Comparison of ENCODE assay signal across 8 cellular contexts in genomic region chr19:57280165-57280912, GRCh38. TPM values are rescaled to one million over a fixed set of nuclear protein-coding genes. Genes with fewer than 3 reads are reported as not detected.
DNase-seq lines count a peak whose midpoint lies in the region; ATAC-seq, FAIRE-seq and TF ChIP-seq lines count a peak whose summit lies in the region.

Gene ZNF460, plus strand, starts transcription at chr19:57280485. Its CDS starts 322 bp downstream, at chr19:57280807.

- H3K23me2 ChIP-seq in H1 (ENCODE audit: low read depth, low read length), result peaks cover 6% of the 10 kb centered on the region

- no peaks in the 10 kb centered on the region for H3K9me3 Mint-ChIP-seq in memory B cell

- H3K9me3 ChIP-seq in H1 (ENCODE audit: insufficient read depth in 2 of 2, low read depth in 1 of 2, low read length in 1 of 2), result no peaks in the 10 kb centered on the region

- peak within 1 kb of the TSS; percentile 83 for H3K56ac ChIP-seq in H1 (replicated peaks; ENCODE audit: insufficient read length, low read depth, low read length)

- H3K4me1 ChIP-seq in H1 (replicated peaks in 1 of 4; ENCODE audit: control insufficient read depth in 3 of 4, insufficient read depth in 4 of 4, low read length in 3 of 4), result peaks cover 0 to 6% (median 2%) of the 10 kb centered on the region in 4 experiments; a peak in 4 of 7 replicates

- H4K20me1 ChIP-seq in H1 (replicated peaks in 1 of 2; ENCODE audit: control insufficient read depth in 1 of 2, insufficient read depth in 2 of 2, low read length in 2 of 2), result peaks cover 1 to 2% of the 10 kb centered on the region in 2 experiments

- H3K4me3 Mint-ChIP-seq in memory B cell, result no peak within 1 kb of the TSS

- peak; percentile 39 to 93 for TF ChIP-seq POLR2A in H1 (IDR thresholded peaks at IDR 0.05; ENCODE audit: control extremely low read depth in 1 of 2, low read depth in 2 of 2, low read length in 2 of 2)

- H3K27ac Mint-ChIP-seq in memory B cell, result no peak within 1 kb of the TSS

- H2BK20ac ChIP-seq in H1 (ENCODE audit: low read length), result no peak within 1 kb of the TSS

- H2AFZ ChIP-seq in H1 (ENCODE audit: low read length), result peak within 1 kb of the TSS; percentile 74; the same call in 1 of the 2 replicates

- H3K27me3 ChIP-seq in H1 (replicated peaks in 1 of 4; ENCODE audit: control insufficient read depth in 3 of 4, extremely low read depth in 1 of 4, insufficient read depth in 3 of 4, low read length in 3 of 4), result no peaks in the 10 kb centered on the region

- H3K9ac ChIP-seq in H1 (replicated peaks in 1 of 4; ENCODE audit: extremely low read depth in 1 of 4, low read depth in 3 of 4, low read length in 3 of 4), result peak within 1 kb of the TSS; percentile 90 to 98 (median 96)

- H3K23ac ChIP-seq in H1 (ENCODE audit: insufficient read length), result no peak within 1 kb of the TSS

- TF ChIP-seq CTCF in GM20000 (IDR thresholded peaks at IDR 0.05; ENCODE audit: extremely low read depth, missing control alignments) (no peak), H1 (IDR thresholded peaks at IDR 0.05; ENCODE audit: control extremely low read depth in 1 of 3, insufficient read depth in 1 of 3, low read depth in 1 of 3, low read length in 3 of 3) (no peak)

- no peak for TF ChIP-seq EP300 in H1 (IDR thresholded peaks at IDR 0.05; ENCODE audit: borderline replicate concordance in 1 of 2, low read depth in 2 of 2, low read length in 2 of 2)

- ATAC-seq in memory B cell (ENCODE audit: low read depth), result peak; percentile 82

- H3K36me3 Mint-ChIP-seq in memory B cell, result peaks cover 13% of the 10 kb centered on the region

- H3K18ac ChIP-seq in H1 (ENCODE audit: extremely low read depth, low read length), result peak within 1 kb of the TSS; percentile 93

- peak within 1 kb of the TSS; percentile 98 for H4K91ac ChIP-seq in H1 (replicated peaks; ENCODE audit: insufficient read length, low read length)

- peak within 1 kb of the TSS; percentile 81 for H2BK12ac ChIP-seq in H1 (ENCODE audit: low read depth, low read length)

- H3K4ac ChIP-seq in H1 (replicated peaks; ENCODE audit: insufficient read length, low read depth, low read length), result peak within 1 kb of the TSS; percentile 89

- H3K4me3 ChIP-seq in H1 (ENCODE audit: extremely low read depth in 1 of 4, insufficient read depth in 2 of 4, low read depth in 3 of 4, low read length in 4 of 4), result peak within 1 kb of the TSS; percentile 85 to 97 (median 87)

- peaks cover under 1 to 15% (median 9%) of the 10 kb centered on the region in 4 experiments; a peak in 7 of 8 replicates for H3K36me3 ChIP-seq in H1 (ENCODE audit: control insufficient read depth in 2 of 4, insufficient read depth in 4 of 4, low read length in 3 of 4)

- 1% methylated on average over 69 of the region's 69 CpGs; no CpG with 5 or more reads in 1 of the 2 experiments for WGBS in H1 (ENCODE audit: extremely low coverage in 1 of 2, insufficient coverage in 1 of 2, insufficient read length in 1 of 2, insufficient replicate concordance in 2 of 2, low coverage in 1 of 2, low lambda C conversion rate in 2 of 2, missing lambda C conversion rate in 1 of 2), 2 experiments

- no peaks in the 10 kb centered on the region for H3K27me3 Mint-ChIP-seq in memory B cell

- peak within 1 kb of the TSS; percentile 78 for H2AK5ac ChIP-seq in H1 (ENCODE audit: low read depth, low read length)

- peak within 1 kb of the TSS; percentile 99 for H4K8ac ChIP-seq in H1 (ENCODE audit: extremely low read depth, insufficient read depth, low read length)

- peaks cover 28% of the 10 kb centered on the region for H3K4me1 Mint-ChIP-seq in memory B cell

- H2BK5ac ChIP-seq in H1 (ENCODE audit: low read depth, low read length), result peak within 1 kb of the TSS; percentile 97

- peak within 1 kb of the TSS; percentile 66 for H2BK120ac ChIP-seq in H1 (replicated peaks; ENCODE audit: low read depth, low read length)

- FAIRE-seq in H1 (lab: Jason Lieb, UNC), result no peak

- CTCF ChIA-PET in H1 (lab: Charles Lee; ENCODE audit: partially characterized antibody), result no interaction called here

- H4K5ac ChIP-seq in H1 (ENCODE audit: insufficient read length, low read depth, low read length), result peak within 1 kb of the TSS; percentile 92

- DNase-seq in COLO668 (lab: John Stamatoyannopoulos, UW; ENCODE audit: unreplicated experiment) (peak; percentile 96), GM20000 (ENCODE audit: low spot score) (peak; percentile 91), HS-5 (ENCODE audit: low read depth) (peak; percentile 87), NK-92 (lab: John Stamatoyannopoulos, UW; ENCODE audit: unreplicated experiment) (peak; percentile 80), H1 (ENCODE audit: low read depth in 1 of 2, low spot score in 2 of 2) (peak; percentile 94 to 97), memory B cell (ENCODE audit: low spot score in 2 of 2) (peak; percentile 95 to 97)
- DNase-seq in activated CD8-positive, alpha-beta memory T cell treated with anti-CD3 and anti-CD28 coated beads for 24 hours, result peak; percentile 99
- peak; percentile 95 for DNase-seq in stimulated activated CD8-positive, alpha-beta memory T cell treated with anti-CD3 and anti-CD28 coated beads, Interleukin-12 subunit alpha, Interleukin-12 subunit beta, amount 100 ng/mL, for 24 hours (ENCODE audit: extremely low read depth)

- H3K14ac ChIP-seq in H1 (ENCODE audit: insufficient read length), result peak within 1 kb of the TSS; percentile 16

- H3K79me2 ChIP-seq in H1 (ENCODE audit: control insufficient read depth in 1 of 2, insufficient read depth in 2 of 2, low read length in 2 of 2), result peaks cover 26 to 48% of the 10 kb centered on the region in 2 experiments

- H3K4me2 ChIP-seq in H1 (ENCODE audit: insufficient read depth in 1 of 2, low read depth in 2 of 2, low read length in 2 of 2), result peak within 1 kb of the TSS; percentile 62 to 87

- H2BK15ac ChIP-seq in H1 (ENCODE audit: low read length), result 0 out of 2 replicates have a peak within 1 kb of the TSS, but pooled peaks have one; percentile 88

- peaks cover 6% of the 10 kb centered on the region for H3K79me1 ChIP-seq in H1 (ENCODE audit: low read depth, low read length)

- TF ChIP-seq RAD21 in H1 (IDR thresholded peaks at IDR 0.05 in 1 of 2, conservative IDR thresholded peaks at IDR 0.05 in 1 of 2; ENCODE audit: low read depth in 2 of 2, low read length in 2 of 2), result no peak; a peak in 1 of 4 replicates

- POLR2A ChIA-PET in H1 (lab: Charles Lee; ENCODE audit: partially characterized antibody), result interaction anchor here (0.6 to 1.6 kb wide), 6 partner anchors 14 to 524 kb away, joined by 3 to 6 read pairs (median 3); partner anchors contain the start of genes TRAPPC2B and ZNF547

- peak within 1 kb of the TSS; percentile 95 for H3K27ac ChIP-seq in H1 (ENCODE audit: low read depth, low read length)

TF ChIP-seq in H1, 55 proteins besides CTCF, POLR2A, EP300 and RAD21 (continues in another document):
- TF ChIP-seq SIN3A (conservative IDR thresholded peaks at IDR 0.05 in 1 of 2, IDR thresholded peaks at IDR 0.05 in 1 of 2; ENCODE audit: low read depth in 1 of 2, low read length in 2 of 2), result peak in 1 of 2 experiments; percentile 84; a peak in 1 of 4 replicates
- peak; percentile 3 for TF ChIP-seq TAF7 (optimal IDR thresholded peaks at IDR 0.05; ENCODE audit: borderline replicate concordance, low read depth, low read length)
- TF ChIP-seq SIRT6 (IDR thresholded peaks at IDR 0.05; ENCODE audit: low read length), result no peak
- no peak for TF ChIP-seq TCF12 (IDR thresholded peaks at IDR 0.05; ENCODE audit: low read depth, low read length)
- no peak for TF ChIP-seq CEBPB (IDR thresholded peaks at IDR 0.05; ENCODE audit: low read depth, low read length)
- TF ChIP-seq GTF2F1 (IDR thresholded peaks at IDR 0.05; ENCODE audit: borderline replicate concordance, low read depth, low read length), result 0 out of 2 replicates have a peak, but pooled peaks have one; percentile 31
- no peak for TF ChIP-seq RXRA (IDR thresholded peaks at IDR 0.05; ENCODE audit: insufficient read depth, low read depth, low read length)
- TF ChIP-seq SP1 (IDR thresholded peaks at IDR 0.05; ENCODE audit: low read depth, low read length), result peak; percentile 66
- no peak for TF ChIP-seq SAP30 (IDR thresholded peaks at IDR 0.05; ENCODE audit: insufficient read depth, insufficient replicate concordance, low read length)
- peak; percentile 83 for TF ChIP-seq PHF8 (conservative IDR thresholded peaks at IDR 0.05; ENCODE audit: low read depth, low read length)
- TF ChIP-seq SIX5 (IDR thresholded peaks at IDR 0.05; ENCODE audit: low read depth, low read length), result peak; percentile 53
- no peak; the same call in 1 of the 2 replicates for TF ChIP-seq RBBP5 (IDR thresholded peaks at IDR 0.05; ENCODE audit: borderline replicate concordance, low read depth, low read length)
- no peak for TF ChIP-seq HDAC2 (IDR thresholded peaks at IDR 0.05; ENCODE audit: borderline replicate concordance in 1 of 2, low read depth in 2 of 2, low read length in 2 of 2)
- TF ChIP-seq FOSL1 (IDR thresholded peaks at IDR 0.05; ENCODE audit: insufficient read depth, low read depth, low read length), result no peak
- TF ChIP-seq RNF2 (IDR thresholded peaks at IDR 0.05; ENCODE audit: borderline replicate concordance, low read depth, low read length, missing control alignments, poor library complexity, severe bottlenecking), result no peak
- TF ChIP-seq KDM5A (IDR thresholded peaks at IDR 0.05; ENCODE audit: low read length), result no peak; the same call in 1 of the 2 replicates
- TF ChIP-seq BCL11A (IDR thresholded peaks at IDR 0.05; ENCODE audit: low read depth in 2 of 2, low read length in 2 of 2), result no peak
- peak; percentile 74 for TF ChIP-seq ATF3 (IDR thresholded peaks at IDR 0.05; ENCODE audit: insufficient read depth, low read depth, low read length)
- no peak for TF ChIP-seq CBX5 (IDR thresholded peaks at IDR 0.05; ENCODE audit: low read depth, low read length)

RNA-seq across cellular contexts. Expression of gene ZNF460, which starts in this region (rescaled TPM):
- total RNA-seq in H1 (2021; fragmentation: NEBNext Ultra II Directional; extraction: Animal tissue kit (Norgen Biotek cat#: 25700)), result 56.0 and 57.9 TPM in 2 replicates
- polyA plus RNA-seq in H1 (2011; rRNA removed), result 6.9 and 9.3 TPM in 2 replicates
- 10.4 TPM for polyA plus RNA-seq in H1 (2011; cell fraction: cytosol; rRNA removed)
- 14.1 TPM for polyA plus RNA-seq in H1 (2011; cell fraction: nucleus; rRNA removed)
- polyA plus RNA-seq in H1 (2012, experiment 1 of 2), result 3.0 to 4.7 TPM (median 3.3 TPM) in 4 replicates
- polyA plus RNA-seq in H1 (2012, experiment 2 of 2), result 0.21 TPM
- polyA plus RNA-seq in H1 (2013, experiment 1 of 2), result 7.7 TPM
- 6.4 TPM for polyA plus RNA-seq in H1 (2013, experiment 2 of 2)
- 249 and 336 TPM in 2 replicates for polyA minus RNA-seq in H1 (2011; rRNA and poly(A)+ RNA removed)
- polyA minus RNA-seq in H1 (2011; cell fraction: cytosol; rRNA and poly(A)+ RNA removed), result 79.0 TPM
- 122 TPM for polyA minus RNA-seq in H1 (2011; cell fraction: nucleus; rRNA and poly(A)+ RNA removed)

Comparison
In these comparisons a context has a peak if more than half of its experiments do, and no peak if none do; other contexts are left out.
1. Peak in every context shown above with its lines: DNase-seq, ATAC-seq, H3K4me3 ChIP-seq and H3K27ac ChIP-seq.